ENCODE assay signal across 1 cellular context in genomic region chr3:126668450-126669401, GRCh38.
TF ChIP-seq lines count a peak whose summit lies in the region.

No MANE protein-coding gene starts in this region.

TF ChIP-seq in GM23338, 12 proteins besides CTCF, POLR2A, EP300 and RAD21 (continued from another document):
- TF ChIP-seq ZNF331 (CRISPR knock-in tag; IDR thresholded peaks at IDR 0.05; ENCODE audit: low read depth) (no peak), ZNF114 (CRISPR knock-in tag; IDR thresholded peaks at IDR 0.05) (no peak), NANOG (IDR thresholded peaks at IDR 0.05; ENCODE audit: borderline replicate concordance) (no peak), ZNF462 (CRISPR knock-in tag; IDR thresholded peaks at IDR 0.05) (no peak), STAT1 (IDR thresholded peaks at IDR 0.05; ENCODE audit: unreplicated experiment) (no peak)
